14 cellular contexts compared by ENCODE assay signal in genomic region chr2:9975328-9975727, GRCh38. TPM values are rescaled to one million over a fixed set of nuclear protein-coding genes. Genes with fewer than 3 reads are reported as not detected.
A peak's percentile ranks its signal among the peaks of the same experiment; 100 is the strongest.
DNase-seq lines count a peak whose midpoint lies in the region; ATAC-seq and TF ChIP-seq lines count a peak whose summit lies in the region.
"Had no signal": no experiment of that assay in that cellular context is flagged by ENCODE, and none has a peak within 500 bp of the region (broad histone marks: within the 10 kb centered on the region; RNA-seq: fewer than 3 reads in every experiment).

No MANE protein-coding gene starts in this region.

- H3K9me3 ChIP-seq in PC-3 (ENCODE audit: low read length) (no peaks in the 10 kb centered on the region), stomach (no peaks in the 10 kb centered on the region), trophoblast cell (ENCODE audit: insufficient read depth, low read depth, low read length) (no peaks in the 10 kb centered on the region)
- H3K9me3 ChIP-seq: ovary, spleen had no signal

- no peaks in the 10 kb centered on the region for H3F3A ChIP-seq in PC-3 (ENCODE audit: low read length, unreplicated experiment)

- H3K4ac ChIP-seq in trophoblast cell (ENCODE audit: low read depth, low read length) = no peak overlapping the region

- no peaks in the 10 kb centered on the region for H3K9me2 ChIP-seq in PC-3 (replicated peaks; ENCODE audit: low read length)

- H4K12ac ChIP-seq in trophoblast cell (ENCODE audit: low read depth, low read length) = no peak overlapping the region

- H2BK120ac ChIP-seq in trophoblast cell (ENCODE audit: insufficient read depth, low read length, poor library complexity) = no peak overlapping the region

- no peak for TF ChIP-seq EP300 in stomach (IDR thresholded peaks at IDR 0.05)

- no peak overlapping the region for H3K23ac ChIP-seq in trophoblast cell (ENCODE audit: low read length)

- TF ChIP-seq CTCF in PC-3 (conservative IDR thresholded peaks at IDR 0.05; ENCODE audit: low read depth, low read length) (no peak), fibroblast of the aortic adventitia (IDR thresholded peaks at IDR 0.05; ENCODE audit: insufficient read depth, low read length) (no peak), stomach (IDR thresholded peaks at IDR 0.05) (no peak)

- H3K79me1 ChIP-seq in trophoblast cell (ENCODE audit: low read length) = peaks cover 4% of the 10 kb centered on the region

- H3K9ac ChIP-seq in PC-3 (ENCODE audit: low read length) = peak overlapping the region; percentile 34; the same call in 1 of the 2 replicates
- no peak overlapping the region for H3K9ac ChIP-seq in trophoblast cell (ENCODE audit: low read length)
- H3K9ac ChIP-seq: BLaER1 had no signal

- H3K14ac ChIP-seq in trophoblast cell (ENCODE audit: low read length) = no peak overlapping the region

- H3K18ac ChIP-seq in trophoblast cell (ENCODE audit: low read length) = no peak overlapping the region

- H3K4me2 ChIP-seq in PC-3 (ENCODE audit: low read length) (peak overlapping the region; percentile 54), trophoblast cell (ENCODE audit: low read length) (no peak overlapping the region)
- H3K4me2 ChIP-seq: BLaER1 had no signal

- no peak overlapping the region for H2AFZ ChIP-seq in PC-3 (ENCODE audit: low read length)
- no peak overlapping the region for H2AFZ ChIP-seq in trophoblast cell (ENCODE audit: insufficient read depth, low read length, poor library complexity)

- peak overlapping the region; percentile 16; the same call in 1 of the 2 replicates for H3K4me3 ChIP-seq in PC-3 (ENCODE audit: low read length)
- no peak overlapping the region for H3K4me3 ChIP-seq in fibroblast of the aortic adventitia (ENCODE audit: low read depth, low read length)
- H3K4me3 ChIP-seq in stomach = no peak overlapping the region
- no peak overlapping the region for H3K4me3 ChIP-seq in trophoblast cell (ENCODE audit: low read depth, low read length)
- H3K4me3 ChIP-seq: BLaER1, ovary, spleen had no signal

- no peaks in the 10 kb centered on the region for H3K27me3 ChIP-seq in PC-3 (ENCODE audit: low read length)
- no peaks in the 10 kb centered on the region for H3K27me3 ChIP-seq in stomach
- no peaks in the 10 kb centered on the region for H3K27me3 ChIP-seq in trophoblast cell (ENCODE audit: insufficient read depth, low read length)
- H3K27me3 ChIP-seq: BLaER1, ovary, spleen had no signal

- WGBS in stomach, 5 donors = 18 to 44% (median 30%) methylated on average over 10 of the region's 10 CpGs
- WGBS in trophoblast cell (ENCODE audit: extremely low coverage, insufficient coverage, insufficient read length) = no CpG with 5 or more reads among the region's 10 CpGs

- H3K27ac ChIP-seq in PC-3 (ENCODE audit: low read length) (peak overlapping the region; percentile 88), stomach (peak overlapping the region; percentile 30 to 68 (median 61)), trophoblast cell (ENCODE audit: low read depth, low read length) (no peak overlapping the region), substantia nigra (ENCODE audit: low read depth, low read length, poor library complexity, severe bottlenecking) (no peak overlapping the region)
- H3K27ac ChIP-seq: BLaER1, HL-60, ovary, spleen had no signal

- BruUV-seq in PC-3 (replicated peaks; lab: Mats Ljungman, UMichigan) = no TSS peak

- intact Hi-C loops in PC-3 (cut with micrococcal nuclease) (loop anchor here (2.0 to 5.0 kb wide), 3 partner anchors 21 to 133 kb away; partner anchors contain the start of gene TAF1B), stomach (cut with DNase I; ENCODE audit: low total_unique reads) (no loop called here), sciatic nerve (cut with DNase I) (no loop called here)

- no peak for TF ChIP-seq POLR2A in stomach (IDR thresholded peaks at IDR 0.05)

- POLR2A ChIA-PET in PC-3 (lab: Charles Lee; ENCODE audit: unreplicated experiment) = no interaction called here

- H3K36me3 ChIP-seq in PC-3 (ENCODE audit: low read depth, low read length) = no peaks in the 10 kb centered on the region
- no peaks in the 10 kb centered on the region for H3K36me3 ChIP-seq in stomach
- H3K36me3 ChIP-seq in trophoblast cell (ENCODE audit: control insufficient read depth in 1 of 2, insufficient read depth in 2 of 2, low read length in 2 of 2) = peaks cover 10 to 20% of the 10 kb centered on the region in 2 experiments
- H3K36me3 ChIP-seq: BLaER1, ovary, spleen had no signal

- H3K4me1 ChIP-seq in PC-3 (ENCODE audit: insufficient read depth, low read length) (peaks cover 62% of the 10 kb centered on the region), stomach (peaks cover 4 to 56% (median 34%) of the 10 kb centered on the region in 4 donors), trophoblast cell (ENCODE audit: control insufficient read depth in 1 of 2, insufficient read depth in 2 of 2, low read length in 2 of 2) (peaks cover 8 to 11% of the 10 kb centered on the region in 2 experiments)
- H3K4me1 ChIP-seq: BLaER1, spleen had no signal

- H4K91ac ChIP-seq in trophoblast cell (ENCODE audit: low read depth, low read length) = no peak overlapping the region

- H3K79me2 ChIP-seq in PC-3 (ENCODE audit: low read length) = no peaks in the 10 kb centered on the region
- peaks cover 2% of the 10 kb centered on the region for H3K79me2 ChIP-seq in trophoblast cell (ENCODE audit: control insufficient read depth, insufficient read depth, low read length, poor library complexity)

- no peak overlapping the region for H4K8ac ChIP-seq in trophoblast cell (ENCODE audit: low read depth, low read length)

- no peak overlapping the region for H2BK5ac ChIP-seq in trophoblast cell (ENCODE audit: low read depth, low read length, poor library complexity)

- CTCF ChIA-PET in PC-3 (lab: Charles Lee) = interaction anchor here (0.7 kb wide), 2 partner anchors 8 to 22 kb away, joined by 3 to 5 read pairs; no protein-coding TSS in a partner anchor

- DNase-seq in H4 (ENCODE audit: low spot score) = peak; percentile 7
- DNase-seq in PC-3 = peak; percentile 93
- DNase-seq in fibroblast of the aortic adventitia (ENCODE audit: low read depth) = peak; percentile 35
- DNase-seq in stomach = peak; percentile 83
- no peak for DNase-seq in sciatic nerve (ENCODE audit: low spot score)
- DNase-seq in trophoblast cell = no peak
- DNase-seq in substantia nigra (lab: John Stamatoyannopoulos, UW) = no peak
- DNase-seq: DMS79, NCI-H345, spleen had no signal

- no peak overlapping the region for H2BK12ac ChIP-seq in trophoblast cell (ENCODE audit: low read length)

- ATAC-seq in PC-3 (peak; percentile 89), sciatic nerve (no peak)
- ATAC-seq: stimulated activated memory B cell treated with anti-CD40 and anti-IgM and Interleukin-4, amounts not matched to agents 10 μg/mL and 1 μg/mL and 100 μg/mL, for 72 hours had no signal

- no peak overlapping the region for H2AK5ac ChIP-seq in trophoblast cell (ENCODE audit: low read length)

- H4K20me1 ChIP-seq in PC-3 (ENCODE audit: low read length) = no peaks in the 10 kb centered on the region
- H4K20me1 ChIP-seq: BLaER1 had no signal

RNA-seq across cellular contexts. Expression of gene GRHL1, which starts 23.8 kb away (rescaled TPM):
- 0.25 TPM in 1 of 2 replicates, not detected in the other for total RNA-seq in H4 (2014; rRNA removed; shearing (Covaris generic))
- total RNA-seq in PC-3 (2014; rRNA removed) (9.3 and 10.3 TPM in 2 replicates), fibroblast of the aortic adventitia (ENCODE audit: low replicate concordance) (1.3 TPM in 1 of 2 replicates, not detected in the other), stomach (1 to 10 TPM in 4 of 5 donors, under 1 TPM in 1; 0.89 to 5.8 (median 4.5) TPM), sciatic nerve (1.5 TPM)
- polyA plus RNA-seq in stomach = 10 to 100 TPM in 1 of 3 donors, 1 to 10 TPM in 2; 1.7 to 16.5 (median 2.0) TPM
- 83.2 and 86.1 TPM in 2 replicates for polyA plus RNA-seq in trophoblast cell (2013)

Comparison
In these comparisons a context has a peak if more than half of its experiments do, and no peak if none do; other contexts are left out.
1. DNase-seq: peak in H4 (single experiment), PC-3 (single experiment), fibroblast of the aortic adventitia (single experiment) and stomach (single experiment); none in sciatic nerve (single experiment), trophoblast cell (0 of 2) and substantia nigra (0 of 49).
2. H3K27ac ChIP-seq: peak in PC-3 (single experiment) and stomach (5 of 5); none in trophoblast cell (single experiment) and substantia nigra (single experiment).